ENCODE assay signal across 4 cellular contexts in the genomic region with DNA sequence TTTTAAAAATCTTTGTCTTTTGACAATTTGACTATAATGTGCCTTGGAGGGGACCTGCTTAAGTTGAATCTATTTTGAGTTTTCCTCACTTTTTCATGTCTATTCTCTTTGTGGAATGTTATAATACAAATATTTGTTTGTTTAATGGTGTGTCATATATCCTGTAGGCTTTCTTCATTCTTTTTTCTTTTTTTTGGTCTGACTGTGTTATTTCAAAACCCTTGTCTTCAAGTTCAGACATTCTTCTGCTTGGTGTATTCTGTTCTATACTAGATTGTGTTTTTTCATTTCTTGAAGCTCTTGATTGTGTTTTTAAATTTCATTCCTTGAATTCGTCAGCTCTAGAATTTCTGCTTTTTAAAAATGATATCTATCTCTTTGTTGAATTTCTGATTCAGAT.
"Had no signal": no experiment of that assay in that cellular context is flagged by ENCODE, and none has a peak within 500 bp of the region (broad histone marks: within the 10 kb centered on the region; RNA-seq: fewer than 3 reads in every experiment).

No MANE protein-coding gene starts in this region.

- H3K4me1 ChIP-seq: HAP-1 had no signal

- H3K4me3 ChIP-seq: GM23248, HAP-1, K562 had no signal

- H3K9me3 ChIP-seq: HAP-1 had no signal

- H3K9ac ChIP-seq: GM23248 had no signal

- H2AFZ ChIP-seq: GM23248 had no signal

- H3K36me3 ChIP-seq: HAP-1 had no signal

- H3K27ac ChIP-seq: GM23248 had no signal

- DNase-seq: GOT3 had no signal
